8 cellular contexts compared by ENCODE assay signal in the genomic region with DNA sequence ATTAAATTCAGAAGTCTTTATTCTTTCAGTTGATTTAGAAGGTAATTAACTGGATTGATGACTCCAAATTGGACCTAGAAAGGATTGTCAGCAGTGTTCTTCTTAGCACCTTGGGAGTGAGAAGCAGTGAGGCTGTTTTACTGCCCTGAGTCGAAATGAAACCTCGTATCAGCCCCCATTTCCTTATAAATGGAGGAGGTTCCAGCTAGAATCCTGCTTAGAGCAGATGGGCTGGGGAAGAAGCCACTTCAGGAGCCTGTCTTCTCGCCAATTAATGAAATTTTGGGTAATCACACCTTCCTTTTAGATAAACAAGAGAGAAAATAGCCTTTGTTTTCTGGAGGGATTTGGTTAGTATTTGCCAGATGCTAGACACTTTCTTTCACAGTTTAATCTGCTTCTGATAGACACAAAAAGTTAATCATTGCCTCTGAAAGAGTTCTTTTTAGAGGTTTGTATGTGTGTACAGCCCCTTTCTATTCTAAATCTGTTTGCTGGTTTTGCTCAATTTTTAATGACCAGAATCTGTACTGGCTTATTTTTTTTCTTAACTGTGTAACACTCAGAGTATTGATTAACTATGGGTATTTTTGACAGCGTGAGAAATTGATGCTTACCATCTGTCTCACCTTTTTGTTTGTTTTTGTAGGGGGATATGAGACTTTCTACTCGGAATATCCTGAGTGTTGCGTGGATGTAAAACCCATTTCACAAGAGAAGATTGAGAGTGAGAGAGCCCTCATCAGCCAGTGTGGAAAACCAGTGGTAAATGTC. TPM values are rescaled to one million over a fixed set of nuclear protein-coding genes. Genes with fewer than 3 reads are reported as not detected.
DNase-seq lines count a peak whose midpoint lies in the region; ATAC-seq and TF ChIP-seq lines count a peak whose summit lies in the region.

No MANE protein-coding gene starts in this region.

- H3K9me2 ChIP-seq in GM23248 (ENCODE audit: insufficient read depth), result no peaks in the 10 kb centered on the region

- H3K36me3 ChIP-seq in GM23248 (ENCODE audit: low read depth), result peaks cover 22% of the 10 kb centered on the region
- peaks cover 11% of the 10 kb centered on the region for H3K36me3 ChIP-seq in adipocyte (ENCODE audit: control insufficient read depth, insufficient read depth, low read length, severe bottlenecking)
- peaks cover 54% of the 10 kb centered on the region for H3K36me3 ChIP-seq in mesodermal cell (ENCODE audit: control insufficient read depth, insufficient read depth, low read length)

- peaks cover 7% of the 10 kb centered on the region; the same call in 1 of the 2 replicates for H4K20me1 ChIP-seq in GM23248 (ENCODE audit: insufficient read depth)

- H3K9ac ChIP-seq in GM23248, result peak overlapping the region; percentile 59
- peak overlapping the region; percentile 59 for H3K9ac ChIP-seq in adipocyte (ENCODE audit: low read length)

- peaks cover 78% of the 10 kb centered on the region for H3K4me1 Mint-ChIP-seq in CD14-positive monocyte

- H3K4me3 ChIP-seq in GM23248, result peak overlapping the region; percentile 83
- H3K4me3 ChIP-seq in adipocyte (ENCODE audit: low read length), result peak overlapping the region; percentile 88
- H3K4me3 ChIP-seq in mesodermal cell (ENCODE audit: extremely low read depth, insufficient read depth, low read length, poor library complexity, severe bottlenecking), result peak overlapping the region; percentile 30

- in situ Hi-C loops in GM23248 (cut with MboI), result no loop called here

- no peak overlapping the region for H2AFZ ChIP-seq in GM23248

- DNase-seq in CD14-positive monocyte (ENCODE audit: low spot score) (no peak), GM23248 (no peak), adipocyte (ENCODE audit: low read depth) (no peak), COLO668 (lab: John Stamatoyannopoulos, UW; ENCODE audit: unreplicated experiment) (no peak), AG20443 (ENCODE audit: low spot score) (no peak), NCI-H2029 (lab: John Stamatoyannopoulos, UW) (no peak)

- H3K4me3 Mint-ChIP-seq in CD14-positive monocyte, result peak overlapping the region; percentile 62 to 96

- H3K9me3 ChIP-seq in GM23248 (ENCODE audit: low read depth), result no peaks in the 10 kb centered on the region
- no peaks in the 10 kb centered on the region for H3K9me3 ChIP-seq in adipocyte (ENCODE audit: control insufficient read depth, low read length)
- H3K9me3 ChIP-seq in mesodermal cell (ENCODE audit: control insufficient read depth, low read length), result no peaks in the 10 kb centered on the region

- intact Hi-C loops in CD14-positive monocyte (cut with micrococcal nuclease), result loop anchor here (5.0 to 10.0 kb wide), 3 partner anchors 35 to 427 kb away; no protein-coding TSS in a partner anchor

- H3K27ac Mint-ChIP-seq in CD14-positive monocyte, result peak overlapping the region in 6 of 7 donors; percentile 31 to 97 (median 93)

- WGBS in GM23248 (ENCODE audit: low coverage in 1 of 2, low lambda C conversion rate in 2 of 2, missing lambda C conversion rate in 2 of 2), 2 experiments, result 62% methylated on average over 6 of the region's 6 CpGs
- 85 to 100% methylated on average over 2 of the region's 6 CpGs for WGBS in mesodermal cell (ENCODE audit: insufficient coverage in 2 of 2), 2 experiments

- peak overlapping the region; percentile 95 for H3K4me2 ChIP-seq in GM23248 (ENCODE audit: unreplicated experiment)

- H3K27me3 ChIP-seq in GM23248 (replicated peaks; ENCODE audit: insufficient read depth), result no peaks in the 10 kb centered on the region
- H3K27me3 ChIP-seq in adipocyte (replicated peaks; ENCODE audit: control insufficient read depth, insufficient read depth, low read length), result no peaks in the 10 kb centered on the region

- H3K4me1 ChIP-seq in GM23248 (ENCODE audit: insufficient read depth) (peaks cover 57% of the 10 kb centered on the region), adipocyte (ENCODE audit: control insufficient read depth, insufficient read depth, low read length) (peaks cover 63% of the 10 kb centered on the region), mesodermal cell (ENCODE audit: control insufficient read depth, insufficient read depth, low read length, poor library complexity, severe bottlenecking) (peaks cover 48% of the 10 kb centered on the region)

- no peak for TF ChIP-seq CTCF in CD14-positive monocyte (IDR thresholded peaks at IDR 0.05)

- peaks cover 0 to 10% (median 7%) of the 10 kb centered on the region in 7 donors for H3K9me3 Mint-ChIP-seq in CD14-positive monocyte

- peaks cover 81% of the 10 kb centered on the region for H3F3A ChIP-seq in GM23248 (ENCODE audit: insufficient read depth)

- H3K36me3 Mint-ChIP-seq in CD14-positive monocyte, result peaks cover 19 to 54% of the 10 kb centered on the region in 2 donors

- peak overlapping the region; percentile 95 for H3K27ac ChIP-seq in GM23248
- H3K27ac ChIP-seq in mesodermal cell (ENCODE audit: low read depth, low read length, severe bottlenecking), result no peak overlapping the region

- H3K27me3 Mint-ChIP-seq in CD14-positive monocyte (ENCODE audit: low read depth in 3 of 3), result peaks cover 28 to 35% (median 30%) of the 10 kb centered on the region in 3 donors

- peaks cover 87% of the 10 kb centered on the region for H3K79me2 ChIP-seq in GM23248 (ENCODE audit: insufficient read depth)

- no peak for ATAC-seq in GM18873 (IDR thresholded peaks at IDR 0.05; ENCODE audit: low FRiP score, unreplicated experiment)

RNA-seq across cellular contexts. Expression of a gene that starts 4.6 kb away (rescaled TPM):
- polyA plus RNA-seq in CD14-positive monocyte (1 to 10 TPM; 2.0 to 3.9 TPM), GM23248 (2016; fragmentation: Nextera tagmentation; extraction: Ambion mirVana) (5.8 and 13.3 TPM in 2 replicates)
- total RNA-seq in GM23248 (2014; rRNA removed; shearing (Covaris generic)), result 17.8 and 18.0 TPM in 2 replicates
- 31.4 TPM for polyA plus RNA-seq in mesodermal cell (2013, experiment 1 of 2)
- polyA plus RNA-seq in mesodermal cell (2013, experiment 2 of 2), result 25.9 TPM

Comparison
In these comparisons a context has a peak if more than half of its experiments do, and no peak if none do; other contexts are left out.
1. H3K4me3 ChIP-seq: peak in every context shown above with its lines; median percentile 88 in adipocyte; 83 in GM23248; 30 in mesodermal cell.